7 cellular contexts compared by ENCODE assay signal in the genomic region with DNA sequence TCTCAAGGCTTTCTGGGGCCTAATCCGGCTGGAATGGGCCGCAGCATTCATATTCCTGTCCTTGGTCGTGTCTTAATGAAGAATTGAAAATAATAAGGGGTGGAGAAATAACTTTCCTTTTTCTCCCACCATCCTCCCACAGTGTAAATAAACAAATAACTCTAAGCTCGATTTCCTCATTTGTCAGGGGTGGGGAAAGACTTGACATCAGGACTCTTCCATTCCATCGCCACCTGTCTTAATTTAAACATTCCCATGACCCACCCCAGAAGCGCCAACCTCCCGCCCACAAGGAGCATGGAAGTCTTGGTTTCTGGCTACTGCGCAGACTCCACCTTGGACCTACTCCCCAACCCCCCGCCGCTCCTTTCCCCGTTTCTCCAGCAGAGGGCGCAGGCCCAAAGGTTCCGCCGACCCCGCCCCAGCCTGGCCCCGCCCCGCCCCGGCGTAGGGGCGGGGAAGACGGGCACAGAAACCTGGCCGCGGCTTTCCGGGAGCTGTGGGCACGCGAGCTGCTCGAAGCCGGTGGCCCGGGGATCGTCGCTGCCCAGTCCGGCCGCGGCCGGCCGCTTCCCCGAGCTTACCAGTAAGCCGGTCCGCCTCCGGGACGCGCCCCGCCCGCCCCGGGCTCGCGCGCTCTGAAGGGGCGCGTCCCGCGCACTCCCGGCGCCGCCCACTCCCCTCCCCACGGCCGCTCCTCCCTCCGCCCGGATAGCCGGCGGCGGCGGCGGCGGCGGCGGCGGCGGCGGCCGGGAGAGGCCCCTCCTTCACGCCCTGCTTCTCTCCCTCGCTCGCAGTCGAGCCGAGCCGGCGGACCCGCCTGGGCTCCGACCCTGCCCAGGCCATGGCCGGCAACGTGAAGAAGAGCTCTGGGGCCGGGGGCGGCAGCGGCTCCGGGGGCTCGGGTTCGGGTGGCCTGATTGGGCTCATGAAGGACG.
DNase-seq lines count a peak whose midpoint lies in the region; ATAC-seq, FAIRE-seq and TF ChIP-seq lines count a peak whose summit lies in the region.

A gene (plus strand): TSS at position 766 of the 938 bp plus-strand sequence. CDS start 79 bp downstream, at position 845.

- peak; percentile 82 for TF ChIP-seq CTCF in retinal pigment epithelial cell (conservative IDR thresholded peaks at IDR 0.05; ENCODE audit: low read depth, low read length)

- peak; percentile 87 for ATAC-seq in HG02970 (IDR thresholded peaks at IDR 0.05; ENCODE audit: low FRiP score, unreplicated experiment)

- DNase-seq in GM18507 (ENCODE audit: extremely low spot score, insufficient read length, low read depth) (peak; percentile 91), NCI-H2029 treated with DMSO at 0.1 percent for 48 hours (lab: John Stamatoyannopoulos, UW) (peak; percentile 56), T1000 (lab: John Stamatoyannopoulos, UW) (peak; percentile 83), astrocyte of the hippocampus (ENCODE audit: low read depth, low spot score) (peak; percentile 96), hypothalamus (lab: John Stamatoyannopoulos, UW) (peak; percentile 62 to 96 (median 90)), retinal pigment epithelial cell (ENCODE audit: low read depth) (peak; percentile 45)

- FAIRE-seq in GM18507 (lab: Jason Lieb, UNC), result peak; percentile 86

- H3K4me3 ChIP-seq in retinal pigment epithelial cell (ENCODE audit: low read length), result peak within 1 kb of the TSS; percentile 75

Comparison
In these comparisons a context has a peak if more than half of its experiments do, and no peak if none do; other contexts are left out.
1. Peak in every context shown above with its lines: DNase-seq, ATAC-seq and H3K4me3 ChIP-seq.
2. DNase-seq: peak in every context shown above with its lines; median percentile 96 in astrocyte of the hippocampus; 91 in GM18507; 90 in hypothalamus; 83 in T1000; 56 in NCI-H2029 treated with DMSO at 0.1 percent for 48 hours; 45 in retinal pigment epithelial cell.